ENCODE assay signal across 18 cellular contexts in the genomic region with DNA sequence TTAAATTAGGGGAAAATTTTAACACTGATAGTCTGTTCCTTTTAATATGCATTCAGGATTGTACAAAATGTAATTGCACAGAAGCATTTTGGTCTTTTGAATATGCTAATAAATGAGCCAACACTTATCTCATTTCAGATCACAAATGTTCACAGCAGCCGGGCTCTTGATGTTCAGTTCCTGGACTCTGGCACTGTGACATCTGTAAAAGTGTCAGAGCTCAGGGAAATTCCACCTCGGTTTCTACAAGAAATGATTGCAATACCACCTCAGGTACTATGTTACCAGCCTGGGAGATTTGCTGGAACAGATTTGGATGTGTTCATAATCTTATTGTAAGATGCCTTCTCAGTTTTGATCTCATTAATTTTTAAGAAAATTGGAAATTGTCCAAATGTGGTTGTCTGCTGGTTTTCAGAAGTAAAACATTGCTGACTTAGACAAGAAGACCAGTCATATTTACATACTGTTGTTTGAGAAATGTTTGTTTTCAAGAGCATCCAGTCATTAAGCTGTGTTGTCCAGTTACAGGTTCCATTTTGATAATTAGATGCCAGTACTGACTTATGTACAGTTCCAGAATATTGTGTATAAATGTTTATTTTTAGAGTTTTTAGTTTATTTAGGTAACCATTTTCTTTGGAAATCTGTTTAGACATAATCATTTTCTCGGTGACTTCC. TPM values are rescaled to one million over a fixed set of nuclear protein-coding genes. Genes with fewer than 3 reads are reported as not detected.
DNase-seq lines count a peak whose midpoint lies in the region; ATAC-seq, FAIRE-seq and TF ChIP-seq lines count a peak whose summit lies in the region.
"Had no signal": no experiment of that assay in that cellular context is flagged by ENCODE, and none has a peak within 500 bp of the region (broad histone marks: within the 10 kb centered on the region; RNA-seq: fewer than 3 reads in every experiment).

No MANE protein-coding gene starts in this region.

- H3K36me3 ChIP-seq in endocrine pancreas (ENCODE audit: control insufficient read depth, insufficient read depth, low read length) (peaks cover 3% of the 10 kb centered on the region), right lobe of liver (peaks cover 0 to 10% (median 2%) of the 10 kb centered on the region in 4 donors)
- H3K36me3 ChIP-seq: HAP-1, SJSA1 had no signal

- no peaks in the 10 kb centered on the region for H3K9me3 ChIP-seq in endocrine pancreas (ENCODE audit: control insufficient read depth, low read length)
- no peaks in the 10 kb centered on the region for H3K9me3 ChIP-seq in right lobe of liver
- H3K9me3 ChIP-seq: HAP-1, Peyer's patch, SJSA1 had no signal

- 43% methylated on average over 3 of the region's 3 CpGs for WGBS in right lobe of liver (ENCODE audit: insufficient coverage, low coverage, low lambda C conversion rate, missing lambda C conversion rate)

- no peak for DNase-seq in GM18507 (ENCODE audit: extremely low spot score, insufficient read length, low read depth)
- peak; percentile 11 for DNase-seq in HT-29 (ENCODE audit: low spot score)
- peak in 1 of 3 donors; percentile 66 for DNase-seq in right lobe of liver
- no peak for DNase-seq in foreskin melanocyte
- DNase-seq in NCI-H1092 (lab: John Stamatoyannopoulos, UW), result no peak
- DNase-seq: ACHN; C1 segment of cervical spinal cord; CD8-positive, alpha-beta memory T cell; DMS79 treated with DMSO at 0.1 percent for 48 hours; NCI-H187 treated with DMSO at 0.1 percent for 48 hours; NCI-H226; NCI-H524; Peyer's patch had no signal

- H3K4me3 ChIP-seq in endocrine pancreas (ENCODE audit: control insufficient read depth, insufficient read depth, low read length) (peak overlapping the region; percentile 14), right lobe of liver (no peak overlapping the region)
- H3K4me3 ChIP-seq: HAP-1, Peyer's patch, SJSA1 had no signal

- TF ChIP-seq POLR2A in right lobe of liver (IDR thresholded peaks at IDR 0.05), result no peak

- ATAC-seq in right lobe of liver, result peak; percentile 86 to 89 (median 88)
- ATAC-seq in activated CD4-positive, CD25-positive, alpha-beta regulatory T cell treated with anti-CD3 and anti-CD28 coated beads, Interleukin-2, amount 50 U/mL, for 24 hours, result no peak

- TF ChIP-seq CTCF in right lobe of liver (IDR thresholded peaks at IDR 0.05), result no peak

- peak overlapping the region; percentile 40 to 68 (median 61) for H3K27ac ChIP-seq in right lobe of liver
- H3K27ac ChIP-seq: Peyer's patch, SJSA1 had no signal

- H3K4me1 ChIP-seq in endocrine pancreas (ENCODE audit: control insufficient read depth, insufficient read depth, low read length) (no peaks in the 10 kb centered on the region), right lobe of liver (peaks cover 0 to 31% (median 9%) of the 10 kb centered on the region in 4 donors)
- H3K4me1 ChIP-seq: Peyer's patch, SJSA1 had no signal

- peak; percentile 48 for FAIRE-seq in GM18507 (lab: Jason Lieb, UNC)

- intact Hi-C loops in right lobe of liver (cut with DNase I), result no loop called here

- H3K27me3 ChIP-seq in endocrine pancreas (ENCODE audit: control insufficient read depth, insufficient read depth, low read length), result no peaks in the 10 kb centered on the region
- H3K27me3 ChIP-seq in right lobe of liver, result no peaks in the 10 kb centered on the region
- H3K27me3 ChIP-seq: Peyer's patch, SJSA1 had no signal

- H3K9ac ChIP-seq in endocrine pancreas (ENCODE audit: control insufficient read depth, insufficient read depth, low read length), result no peak overlapping the region

RNA-seq across cellular contexts. Expression of a gene that starts 23.0 kb away (rescaled TPM):
- not detected in 2 replicates for total RNA-seq in HT-29 (2014; rRNA removed; shearing (Covaris generic))
- 10 to 100 TPM in 4 of 6 experiments, 1 to 10 TPM in 2; 5.9 to 14.3 (median 12.7) TPM for total RNA-seq in right lobe of liver
- total RNA-seq: LHCN-M2, SJSA1 had no signal

Comparison
In these comparisons a context has a peak if more than half of its experiments do, and no peak if none do; other contexts are left out.
1. ATAC-seq: peak in right lobe of liver (4 of 4); none in activated CD4-positive, CD25-positive, alpha-beta regulatory T cell treated with anti-CD3 and anti-CD28 coated beads, Interleukin-2, amount 50 U/mL, for 24 hours (0 of 2).